Comparison of ENCODE assay signal across 1 cellular context in the genomic region with DNA sequence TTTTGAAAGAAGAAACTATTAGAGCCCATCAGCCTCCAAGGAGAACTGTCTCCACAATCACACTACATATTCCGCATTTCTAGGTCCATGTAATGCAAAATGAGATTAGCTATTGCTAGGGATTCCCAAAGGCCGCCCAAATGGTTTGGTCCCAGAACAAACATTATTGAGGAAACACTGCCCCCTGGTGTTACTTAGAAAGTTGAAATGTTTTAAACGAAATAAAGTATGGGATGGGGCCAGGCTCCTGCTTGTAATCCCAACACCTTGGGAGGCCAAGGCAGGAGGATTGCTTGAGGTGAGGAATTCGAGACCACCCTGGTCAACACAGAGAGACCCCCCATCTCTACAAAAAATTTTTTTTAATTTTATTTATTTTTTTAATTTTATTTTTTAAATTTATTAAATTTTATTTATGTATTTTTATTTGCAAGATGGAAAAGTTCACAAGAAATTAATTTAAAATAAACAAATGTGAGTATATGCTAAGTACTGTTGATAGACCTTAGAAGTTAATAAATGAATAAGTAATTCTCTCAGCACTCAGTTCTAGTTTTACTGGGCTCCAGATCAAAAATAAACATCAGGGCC.
TF ChIP-seq lines count a peak whose summit lies in the region.

No MANE protein-coding gene starts in this region.

TF ChIP-seq in K562, 482 proteins besides CTCF, POLR2A, EP300 and RAD21:
- TF ChIP-seq, protein P1, sequence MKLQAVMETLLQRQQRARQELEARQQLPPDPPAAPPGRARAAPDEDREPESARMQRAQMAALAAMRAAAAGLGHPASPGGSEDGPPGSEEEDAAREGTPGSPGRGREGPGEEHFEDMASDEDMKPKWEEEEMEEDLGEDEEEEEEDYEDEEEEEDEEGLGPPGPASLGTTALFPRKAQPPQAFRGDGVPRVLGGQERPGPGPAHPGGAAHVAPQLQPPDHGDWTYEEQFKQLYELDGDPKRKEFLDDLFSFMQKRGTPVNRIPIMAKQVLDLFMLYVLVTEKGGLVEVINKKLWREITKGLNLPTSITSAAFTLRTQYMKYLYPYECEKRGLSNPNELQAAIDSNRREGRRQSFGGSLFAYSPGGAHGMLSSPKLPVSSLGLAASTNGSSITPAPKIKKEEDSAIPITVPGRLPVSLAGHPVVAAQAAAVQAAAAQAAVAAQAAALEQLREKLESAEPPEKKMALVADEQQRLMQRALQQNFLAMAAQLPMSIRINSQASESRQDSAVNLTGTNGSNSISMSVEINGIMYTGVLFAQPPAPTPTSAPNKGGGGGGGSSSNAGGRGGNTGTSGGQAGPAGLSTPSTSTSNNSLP (IDR thresholded peaks at IDR 0.05; ENCODE audit: borderline replicate concordance, low read depth, low read length), result 0 out of 2 replicates have a peak, but pooled peaks have one; percentile 25
- TF ChIP-seq, protein P2, sequence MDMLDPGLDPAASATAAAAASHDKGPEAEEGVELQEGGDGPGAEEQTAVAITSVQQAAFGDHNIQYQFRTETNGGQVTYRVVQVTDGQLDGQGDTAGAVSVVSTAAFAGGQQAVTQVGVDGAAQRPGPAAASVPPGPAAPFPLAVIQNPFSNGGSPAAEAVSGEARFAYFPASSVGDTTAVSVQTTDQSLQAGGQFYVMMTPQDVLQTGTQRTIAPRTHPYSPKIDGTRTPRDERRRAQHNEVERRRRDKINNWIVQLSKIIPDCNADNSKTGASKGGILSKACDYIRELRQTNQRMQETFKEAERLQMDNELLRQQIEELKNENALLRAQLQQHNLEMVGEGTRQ (CRISPR knock-in tag; IDR thresholded peaks at IDR 0.05), result no peak
- TF ChIP-seq, protein P3, sequence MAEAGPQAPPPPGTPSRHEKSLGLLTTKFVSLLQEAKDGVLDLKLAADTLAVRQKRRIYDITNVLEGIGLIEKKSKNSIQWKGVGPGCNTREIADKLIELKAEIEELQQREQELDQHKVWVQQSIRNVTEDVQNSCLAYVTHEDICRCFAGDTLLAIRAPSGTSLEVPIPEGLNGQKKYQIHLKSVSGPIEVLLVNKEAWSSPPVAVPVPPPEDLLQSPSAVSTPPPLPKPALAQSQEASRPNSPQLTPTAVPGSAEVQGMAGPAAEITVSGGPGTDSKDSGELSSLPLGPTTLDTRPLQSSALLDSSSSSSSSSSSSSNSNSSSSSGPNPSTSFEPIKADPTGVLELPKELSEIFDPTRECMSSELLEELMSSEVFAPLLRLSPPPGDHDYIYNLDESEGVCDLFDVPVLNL (CRISPR knock-in tag; IDR thresholded peaks at IDR 0.05; ENCODE audit: low read depth), result no peak
- TF ChIP-seq ZNF561 (CRISPR knock-in tag; conservative IDR thresholded peaks at IDR 0.05) (no peak), FOXA3 (CRISPR knock-in tag; conservative IDR thresholded peaks at IDR 0.05 in 1 of 2, IDR thresholded peaks at IDR 0.05 in 1 of 2) (no peak), JUND (IDR thresholded peaks at IDR 0.05; ENCODE audit: borderline replicate concordance, low read depth, low read length) (peak; percentile 12; the same call in 1 of the 2 replicates), JUND (tag; IDR thresholded peaks at IDR 0.05; ENCODE audit: borderline replicate concordance, low read depth, low read length) (no peak), SMC3 (conservative IDR thresholded peaks at IDR 0.05; ENCODE audit: insufficient read depth, low read depth, low read length) (peak; percentile 75), SREBF2 (CRISPR knock-in tag; IDR thresholded peaks at IDR 0.05) (no peak), PHB (CRISPR knock-in tag; IDR thresholded peaks at IDR 0.05) (no peak), ZFX (CRISPR knock-in tag; IDR thresholded peaks at IDR 0.05) (no peak)
- TF ChIP-seq, protein P4, sequence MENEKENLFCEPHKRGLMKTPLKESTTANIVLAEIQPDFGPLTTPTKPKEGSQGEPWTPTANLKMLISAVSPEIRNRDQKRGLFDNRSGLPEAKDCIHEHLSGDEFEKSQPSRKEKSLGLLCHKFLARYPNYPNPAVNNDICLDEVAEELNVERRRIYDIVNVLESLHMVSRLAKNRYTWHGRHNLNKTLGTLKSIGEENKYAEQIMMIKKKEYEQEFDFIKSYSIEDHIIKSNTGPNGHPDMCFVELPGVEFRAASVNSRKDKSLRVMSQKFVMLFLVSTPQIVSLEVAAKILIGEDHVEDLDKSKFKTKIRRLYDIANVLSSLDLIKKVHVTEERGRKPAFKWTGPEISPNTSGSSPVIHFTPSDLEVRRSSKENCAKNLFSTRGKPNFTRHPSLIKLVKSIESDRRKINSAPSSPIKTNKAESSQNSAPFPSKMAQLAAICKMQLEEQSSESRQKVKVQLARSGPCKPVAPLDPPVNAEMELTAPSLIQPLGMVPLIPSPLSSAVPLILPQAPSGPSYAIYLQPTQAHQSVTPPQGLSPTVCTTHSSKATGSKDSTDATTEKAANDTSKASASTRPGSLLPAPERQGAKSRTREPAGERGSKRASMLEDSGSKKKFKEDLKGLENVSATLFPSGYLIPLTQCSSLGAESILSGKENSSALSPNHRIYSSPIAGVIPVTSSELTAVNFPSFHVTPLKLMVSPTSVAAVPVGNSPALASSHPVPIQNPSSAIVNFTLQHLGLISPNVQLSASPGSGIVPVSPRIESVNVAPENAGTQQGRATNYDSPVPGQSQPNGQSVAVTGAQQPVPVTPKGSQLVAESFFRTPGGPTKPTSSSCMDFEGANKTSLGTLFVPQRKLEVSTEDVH (IDR thresholded peaks at IDR 0.05; ENCODE audit: low read depth, partially characterized antibody), result no peak
- TF ChIP-seq, protein P5, sequence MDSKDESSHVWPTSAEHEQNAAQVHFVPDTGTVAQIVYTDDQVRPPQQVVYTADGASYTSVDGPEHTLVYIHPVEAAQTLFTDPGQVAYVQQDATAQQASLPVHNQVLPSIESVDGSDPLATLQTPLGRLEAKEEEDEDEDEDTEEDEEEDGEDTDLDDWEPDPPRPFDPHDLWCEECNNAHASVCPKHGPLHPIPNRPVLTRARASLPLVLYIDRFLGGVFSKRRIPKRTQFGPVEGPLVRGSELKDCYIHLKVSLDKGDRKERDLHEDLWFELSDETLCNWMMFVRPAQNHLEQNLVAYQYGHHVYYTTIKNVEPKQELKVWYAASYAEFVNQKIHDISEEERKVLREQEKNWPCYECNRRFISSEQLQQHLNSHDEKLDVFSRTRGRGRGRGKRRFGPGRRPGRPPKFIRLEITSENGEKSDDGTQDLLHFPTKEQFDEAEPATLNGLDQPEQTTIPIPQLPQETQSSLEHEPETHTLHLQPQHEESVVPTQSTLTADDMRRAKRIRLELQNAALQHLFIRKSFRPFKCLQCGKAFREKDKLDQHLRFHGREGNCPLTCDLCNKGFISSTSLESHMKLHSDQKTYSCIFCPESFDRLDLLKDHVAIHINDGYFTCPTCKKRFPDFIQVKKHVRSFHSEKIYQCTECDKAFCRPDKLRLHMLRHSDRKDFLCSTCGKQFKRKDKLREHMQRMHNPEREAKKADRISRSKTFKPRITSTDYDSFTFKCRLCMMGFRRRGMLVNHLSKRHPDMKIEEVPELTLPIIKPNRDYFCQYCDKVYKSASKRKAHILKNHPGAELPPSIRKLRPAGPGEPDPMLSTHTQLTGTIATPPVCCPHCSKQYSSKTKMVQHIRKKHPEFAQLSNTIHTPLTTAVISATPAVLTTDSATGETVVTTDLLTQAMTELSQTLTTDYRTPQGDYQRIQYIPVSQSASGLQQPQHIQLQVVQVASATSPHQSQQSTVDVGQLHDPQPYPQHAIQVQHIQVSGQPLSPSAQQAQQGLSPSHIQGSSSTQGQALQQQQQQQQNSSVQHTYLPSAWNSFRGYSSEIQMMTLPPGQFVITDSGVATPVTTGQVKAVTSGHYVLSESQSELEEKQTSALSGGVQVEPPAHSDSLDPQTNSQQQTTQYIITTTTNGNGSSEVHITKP (IDR thresholded peaks at IDR 0.05; ENCODE audit: partially characterized antibody), result peak; percentile 90
- TF ChIP-seq, protein P6, sequence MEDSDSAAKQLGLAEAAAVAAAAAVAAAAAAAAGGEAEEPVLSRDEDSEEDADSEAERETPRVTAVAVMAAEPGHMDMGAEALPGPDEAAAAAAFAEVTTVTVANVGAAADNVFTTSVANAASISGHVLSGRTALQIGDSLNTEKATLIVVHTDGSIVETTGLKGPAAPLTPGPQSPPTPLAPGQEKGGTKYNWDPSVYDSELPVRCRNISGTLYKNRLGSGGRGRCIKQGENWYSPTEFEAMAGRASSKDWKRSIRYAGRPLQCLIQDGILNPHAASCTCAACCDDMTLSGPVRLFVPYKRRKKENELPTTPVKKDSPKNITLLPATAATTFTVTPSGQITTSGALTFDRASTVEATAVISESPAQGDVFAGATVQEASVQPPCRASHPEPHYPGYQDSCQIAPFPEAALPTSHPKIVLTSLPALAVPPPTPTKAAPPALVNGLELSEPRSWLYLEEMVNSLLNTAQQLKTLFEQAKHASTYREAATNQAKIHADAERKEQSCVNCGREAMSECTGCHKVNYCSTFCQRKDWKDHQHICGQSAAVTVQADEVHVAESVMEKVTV (CRISPR knock-in tag; IDR thresholded peaks at IDR 0.05), result peak; percentile 53
- TF ChIP-seq, protein P7, sequence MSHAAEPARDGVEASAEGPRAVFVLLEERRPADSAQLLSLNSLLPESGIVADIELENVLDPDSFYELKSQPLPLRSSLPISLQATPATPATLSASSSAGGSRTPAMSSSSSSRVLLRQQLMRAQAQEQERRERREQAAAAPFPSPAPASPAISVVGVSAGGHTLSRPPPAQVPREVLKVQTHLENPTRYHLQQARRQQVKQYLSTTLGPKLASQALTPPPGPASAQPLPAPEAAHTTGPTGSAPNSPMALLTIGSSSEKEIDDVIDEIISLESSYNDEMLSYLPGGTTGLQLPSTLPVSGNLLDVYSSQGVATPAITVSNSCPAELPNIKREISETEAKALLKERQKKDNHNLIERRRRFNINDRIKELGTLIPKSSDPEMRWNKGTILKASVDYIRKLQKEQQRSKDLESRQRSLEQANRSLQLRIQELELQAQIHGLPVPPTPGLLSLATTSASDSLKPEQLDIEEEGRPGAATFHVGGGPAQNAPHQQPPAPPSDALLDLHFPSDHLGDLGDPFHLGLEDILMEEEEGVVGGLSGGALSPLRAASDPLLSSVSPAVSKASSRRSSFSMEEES (CRISPR knock-in tag; IDR thresholded peaks at IDR 0.05), result no peak
